ENCODE assay signal across 1 cellular context in the genomic region with DNA sequence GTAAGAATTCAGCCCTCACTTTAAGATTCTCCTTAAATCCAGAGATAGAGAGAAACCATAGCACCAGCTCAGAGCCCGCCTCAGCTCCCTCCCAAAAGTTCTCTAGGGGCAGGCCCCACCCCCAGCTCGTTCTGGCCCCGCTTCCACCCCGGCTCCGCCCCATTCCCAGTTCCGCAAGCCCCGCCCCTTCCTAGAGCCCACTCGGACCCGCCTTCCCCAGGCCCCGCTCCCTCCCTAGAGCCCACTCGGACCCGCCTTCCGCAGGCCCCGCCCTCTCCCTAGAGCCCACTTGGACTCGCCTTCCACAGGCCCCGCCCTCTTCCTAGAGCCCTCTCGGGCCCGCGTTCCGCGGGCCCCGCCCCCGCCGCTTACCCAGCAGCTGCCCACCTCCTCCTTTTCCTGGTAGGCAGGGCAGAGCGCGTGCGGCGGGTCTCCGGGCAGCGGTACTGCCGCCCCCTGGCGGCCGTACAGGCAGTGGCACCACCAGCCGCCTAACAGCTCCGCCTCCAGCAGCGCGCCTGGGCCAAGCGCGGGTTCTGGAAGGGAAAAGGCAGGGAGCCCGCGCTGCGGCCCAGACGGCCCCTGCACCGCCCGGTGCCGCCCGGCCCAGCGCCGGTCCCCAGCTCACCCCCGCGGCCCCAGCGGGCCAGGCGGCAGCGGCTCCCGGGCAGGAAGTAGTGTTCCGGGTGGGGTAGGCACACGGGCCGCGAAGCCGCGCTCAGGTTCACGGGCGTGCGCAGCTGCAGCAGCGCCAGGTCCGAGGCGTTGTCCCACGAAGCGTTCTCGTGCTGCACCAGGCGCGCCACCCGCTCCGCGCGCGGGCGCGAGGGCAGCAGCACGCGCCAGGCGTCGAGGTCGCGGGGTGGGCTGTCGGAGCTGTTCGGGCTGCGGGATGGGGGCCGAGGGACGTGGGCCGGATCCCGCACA.
TF ChIP-seq lines count a peak whose summit lies in the region.

No MANE protein-coding gene starts in this region.

TF ChIP-seq in HEK293, 187 proteins besides CTCF, POLR2A, EP300 and RAD21 (continued from another document):
- TF ChIP-seq, protein P1, sequence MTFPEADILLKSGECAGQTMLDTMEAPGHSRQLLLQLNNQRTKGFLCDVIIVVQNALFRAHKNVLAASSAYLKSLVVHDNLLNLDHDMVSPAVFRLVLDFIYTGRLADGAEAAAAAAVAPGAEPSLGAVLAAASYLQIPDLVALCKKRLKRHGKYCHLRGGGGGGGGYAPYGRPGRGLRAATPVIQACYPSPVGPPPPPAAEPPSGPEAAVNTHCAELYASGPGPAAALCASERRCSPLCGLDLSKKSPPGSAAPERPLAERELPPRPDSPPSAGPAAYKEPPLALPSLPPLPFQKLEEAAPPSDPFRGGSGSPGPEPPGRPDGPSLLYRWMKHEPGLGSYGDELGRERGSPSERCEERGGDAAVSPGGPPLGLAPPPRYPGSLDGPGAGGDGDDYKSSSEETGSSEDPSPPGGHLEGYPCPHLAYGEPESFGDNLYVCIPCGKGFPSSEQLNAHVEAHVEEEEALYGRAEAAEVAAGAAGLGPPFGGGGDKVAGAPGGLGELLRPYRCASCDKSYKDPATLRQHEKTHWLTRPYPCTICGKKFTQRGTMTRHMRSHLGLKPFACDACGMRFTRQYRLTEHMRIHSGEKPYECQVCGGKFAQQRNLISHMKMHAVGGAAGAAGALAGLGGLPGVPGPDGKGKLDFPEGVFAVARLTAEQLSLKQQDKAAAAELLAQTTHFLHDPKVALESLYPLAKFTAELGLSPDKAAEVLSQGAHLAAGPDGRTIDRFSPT (tag by site-specific recombination; IDR thresholded peaks at IDR 0.05), result peak; percentile 97
- TF ChIP-seq, protein P2, sequence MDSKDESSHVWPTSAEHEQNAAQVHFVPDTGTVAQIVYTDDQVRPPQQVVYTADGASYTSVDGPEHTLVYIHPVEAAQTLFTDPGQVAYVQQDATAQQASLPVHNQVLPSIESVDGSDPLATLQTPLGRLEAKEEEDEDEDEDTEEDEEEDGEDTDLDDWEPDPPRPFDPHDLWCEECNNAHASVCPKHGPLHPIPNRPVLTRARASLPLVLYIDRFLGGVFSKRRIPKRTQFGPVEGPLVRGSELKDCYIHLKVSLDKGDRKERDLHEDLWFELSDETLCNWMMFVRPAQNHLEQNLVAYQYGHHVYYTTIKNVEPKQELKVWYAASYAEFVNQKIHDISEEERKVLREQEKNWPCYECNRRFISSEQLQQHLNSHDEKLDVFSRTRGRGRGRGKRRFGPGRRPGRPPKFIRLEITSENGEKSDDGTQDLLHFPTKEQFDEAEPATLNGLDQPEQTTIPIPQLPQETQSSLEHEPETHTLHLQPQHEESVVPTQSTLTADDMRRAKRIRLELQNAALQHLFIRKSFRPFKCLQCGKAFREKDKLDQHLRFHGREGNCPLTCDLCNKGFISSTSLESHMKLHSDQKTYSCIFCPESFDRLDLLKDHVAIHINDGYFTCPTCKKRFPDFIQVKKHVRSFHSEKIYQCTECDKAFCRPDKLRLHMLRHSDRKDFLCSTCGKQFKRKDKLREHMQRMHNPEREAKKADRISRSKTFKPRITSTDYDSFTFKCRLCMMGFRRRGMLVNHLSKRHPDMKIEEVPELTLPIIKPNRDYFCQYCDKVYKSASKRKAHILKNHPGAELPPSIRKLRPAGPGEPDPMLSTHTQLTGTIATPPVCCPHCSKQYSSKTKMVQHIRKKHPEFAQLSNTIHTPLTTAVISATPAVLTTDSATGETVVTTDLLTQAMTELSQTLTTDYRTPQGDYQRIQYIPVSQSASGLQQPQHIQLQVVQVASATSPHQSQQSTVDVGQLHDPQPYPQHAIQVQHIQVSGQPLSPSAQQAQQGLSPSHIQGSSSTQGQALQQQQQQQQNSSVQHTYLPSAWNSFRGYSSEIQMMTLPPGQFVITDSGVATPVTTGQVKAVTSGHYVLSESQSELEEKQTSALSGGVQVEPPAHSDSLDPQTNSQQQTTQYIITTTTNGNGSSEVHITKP (tag by site-specific recombination; IDR thresholded peaks at IDR 0.05), result peak; percentile 93
- no peak for TF ChIP-seq RBAK (tag by site-specific recombination; IDR thresholded peaks at IDR 0.05)
